Comparison of ENCODE assay signal across 31 cellular contexts in genomic region chr19:435707-436412, GRCh38. TPM values are rescaled to one million over a fixed set of nuclear protein-coding genes. Genes with fewer than 3 reads are reported as not detected.
DNase-seq lines count a peak whose midpoint lies in the region; ATAC-seq lines count a peak whose summit lies in the region.
"Had no signal": no experiment of that assay in that cellular context is flagged by ENCODE, and none has a peak within 500 bp of the region (broad histone marks: within the 10 kb centered on the region; RNA-seq: fewer than 3 reads in every experiment).

No MANE protein-coding gene starts in this region.

- DNase-seq in left ventricle myocardium superior (no peak), cardiac septum (ENCODE audit: low spot score) (no peak), caudate nucleus (lab: John Stamatoyannopoulos, UW) (no peak), myocyte (ENCODE audit: low read depth) (peak; percentile 2), NCI-H1694 treated with DMSO at 0.1 percent for 48 hours (lab: John Stamatoyannopoulos, UW) (no peak)
- DNase-seq in activated T-helper 2 cell treated with anti-CD3 and anti-CD28 coated beads, Interferon-gamma antibody, Interleukin-2, Interleukin-4, amounts not matched to agents 10 μg/mL and 5 μg/mL and 100 μg/mL, durations not matched to agents 14 hours and 24 hours and 36 hours (ENCODE audit: low spot score): no peak
- no peak for DNase-seq in activated CD8-positive, alpha-beta memory T cell treated with anti-CD3 and anti-CD28 coated beads for 24 hours
- DNase-seq: activated CD4-positive, alpha-beta memory T cell treated with anti-CD3 and anti-CD28 coated beads for 36 hours; activated CD8-positive, alpha-beta memory T cell treated with anti-CD3 and anti-CD28 coated beads, Interleukin-2, amount 50 U/mL, for 48 hours; BE2C; central memory CD4-positive, alpha-beta T cell; GF-D8; H9; hippocampal formation; mesendoderm; naive thymus-derived CD4-positive, alpha-beta T cell; NCI-H526; occipital lobe; small intestine; stimulated activated CD8-positive, alpha-beta memory T cell treated with anti-CD3 and anti-CD28 coated beads, Interleukin-4, amount 100 ng/mL, for 48 hours; stimulated activated naive CD8-positive, alpha-beta T cell treated with anti-CD3 and anti-CD28 coated beads, Interleukin-15, amount 100 ng/mL, for 72 hours; T-helper 1 cell; tibial artery had no signal

- no peak overlapping the region for H3K27ac Mint-ChIP-seq in activated T-helper 2 cell treated with anti-CD3 and anti-CD28 coated beads, Interferon-gamma antibody, Interleukin-2, Interleukin-4, amounts not matched to agents 10 μg/mL and 5 μg/mL and 100 μg/mL, durations not matched to agents 14 hours and 24 hours and 36 hours
- H3K27ac Mint-ChIP-seq: activated CD4-positive, alpha-beta memory T cell treated with anti-CD3 and anti-CD28 coated beads for 36 hours; activated naive CD4-positive, alpha-beta T cell treated with anti-CD3 and anti-CD28 coated beads, Interleukin-2, amount 50 U/mL, for 72 hours; activated T-helper 17 cell treated with anti-CD3 and anti-CD28 coated beads, Interleukin-2, amount 50 U/mL, for 72 hours; dendritic cell treated with granulocyte-macrophage colony-stimulating factor and Interleukin-4, amounts not matched to agents 40 ng/mL and 50 ng/mL, for 4 days; H9; naive thymus-derived CD4-positive, alpha-beta T cell; stimulated activated naive CD8-positive, alpha-beta T cell treated with anti-CD3 and anti-CD28 coated beads, Interleukin-15, amount 100 ng/mL, for 72 hours had no signal

- H3K9me3 Mint-ChIP-seq in activated T-helper 2 cell treated with anti-CD3 and anti-CD28 coated beads, Interferon-gamma antibody, Interleukin-2, Interleukin-4, amounts not matched to agents 10 μg/mL and 5 μg/mL and 100 μg/mL, durations not matched to agents 14 hours and 24 hours and 36 hours: peaks cover 4% of the 10 kb centered on the region
- H3K9me3 Mint-ChIP-seq: activated CD4-positive, alpha-beta memory T cell treated with anti-CD3 and anti-CD28 coated beads for 36 hours; activated T-helper 17 cell treated with anti-CD3 and anti-CD28 coated beads, Interleukin-2, amount 50 U/mL, for 72 hours had no signal

- no peaks in the 10 kb centered on the region for H3K4me1 Mint-ChIP-seq in activated T-helper 2 cell treated with anti-CD3 and anti-CD28 coated beads, Interferon-gamma antibody, Interleukin-2, Interleukin-4, amounts not matched to agents 10 μg/mL and 5 μg/mL and 100 μg/mL, durations not matched to agents 14 hours and 24 hours and 36 hours (ENCODE audit: low read depth)
- H3K4me1 Mint-ChIP-seq: activated T-helper 17 cell treated with anti-CD3 and anti-CD28 coated beads, Interleukin-2, amount 50 U/mL, for 72 hours had no signal

- no peaks in the 10 kb centered on the region for H3K27me3 Mint-ChIP-seq in activated T-helper 2 cell treated with anti-CD3 and anti-CD28 coated beads, Interferon-gamma antibody, Interleukin-2, Interleukin-4, amounts not matched to agents 10 μg/mL and 5 μg/mL and 100 μg/mL, durations not matched to agents 14 hours and 24 hours and 36 hours (ENCODE audit: low read depth)

- H3K27ac ChIP-seq in caudate nucleus (ENCODE audit: low read depth, low read length): peak overlapping the region; percentile 40
- H3K27ac ChIP-seq: ascending aorta, gastroesophageal sphincter, left lung, tibial artery had no signal

- intact Hi-C loops in left ventricle myocardium superior (cut with micrococcal nuclease) (no loop called here), cardiac septum (cut with DNase I) (no loop called here)
- intact Hi-C loops in activated T-helper 2 cell treated with anti-CD3 and anti-CD28 coated beads, Interferon-gamma antibody, Interleukin-2, Interleukin-4, amounts not matched to agents 10 μg/mL and 5 μg/mL and 100 μg/mL, durations not matched to agents 14 hours and 24 hours and 36 hours (cut with micrococcal nuclease): no loop called here

- no peaks in the 10 kb centered on the region for H3K36me3 Mint-ChIP-seq in activated T-helper 2 cell treated with anti-CD3 and anti-CD28 coated beads, Interferon-gamma antibody, Interleukin-2, Interleukin-4, amounts not matched to agents 10 μg/mL and 5 μg/mL and 100 μg/mL, durations not matched to agents 14 hours and 24 hours and 36 hours (ENCODE audit: low read depth)
- H3K36me3 Mint-ChIP-seq: activated CD4-positive, alpha-beta memory T cell treated with anti-CD3 and anti-CD28 coated beads for 36 hours; activated naive CD4-positive, alpha-beta T cell treated with anti-CD3 and anti-CD28 coated beads, Interleukin-2, amount 50 U/mL, for 72 hours; naive thymus-derived CD4-positive, alpha-beta T cell had no signal

- peak; percentile 13 for ATAC-seq in left ventricle myocardium superior
- no peak for ATAC-seq in HG02759 (IDR thresholded peaks at IDR 0.05; ENCODE audit: unreplicated experiment)
- ATAC-seq: activated CD4-positive, CD25-positive, alpha-beta regulatory T cell treated with anti-CD3 and anti-CD28 coated beads, Interleukin-2, amount 50 U/mL, for 24 hours; activated naive CD4-positive, alpha-beta T cell treated with anti-CD3 and anti-CD28 coated beads, Interleukin-2, amount 50 U/mL, for 72 hours; activated T-helper 17 cell treated with anti-CD3 and anti-CD28 coated beads, Interleukin-2, amount 50 U/mL, for 72 hours; gastroesophageal sphincter; left lung; naive thymus-derived CD4-positive, alpha-beta T cell; stimulated activated naive CD8-positive, alpha-beta T cell treated with anti-CD3 and anti-CD28 coated beads, Interleukin-15, amount 100 ng/mL, for 72 hours had no signal

- no peak overlapping the region for H3K4me3 Mint-ChIP-seq in activated T-helper 2 cell treated with anti-CD3 and anti-CD28 coated beads, Interferon-gamma antibody, Interleukin-2, Interleukin-4, amounts not matched to agents 10 μg/mL and 5 μg/mL and 100 μg/mL, durations not matched to agents 14 hours and 24 hours and 36 hours (ENCODE audit: low read depth)
- H3K4me3 Mint-ChIP-seq: activated CD4-positive, alpha-beta memory T cell treated with anti-CD3 and anti-CD28 coated beads for 36 hours; activated T-helper 17 cell treated with anti-CD3 and anti-CD28 coated beads, Interleukin-2, amount 50 U/mL, for 72 hours; dendritic cell treated with granulocyte-macrophage colony-stimulating factor and Interleukin-4, amounts not matched to agents 40 ng/mL and 50 ng/mL, for 4 days; H9; naive thymus-derived CD4-positive, alpha-beta T cell; stimulated activated naive CD8-positive, alpha-beta T cell treated with anti-CD3 and anti-CD28 coated beads, Interleukin-15, amount 100 ng/mL, for 72 hours had no signal

RNA-seq across cellular contexts. Expression of gene SHC2, which starts 25.0 kb away (rescaled TPM):
- total RNA-seq in left ventricle myocardium superior (11.0 TPM), cardiac septum (16.8 TPM), myocyte (4.4 and 7.9 TPM in 2 replicates)
- 18.2 TPM for polyA plus RNA-seq in myocyte (2012)
- total RNA-seq in activated T-helper 2 cell treated with anti-CD3 and anti-CD28 coated beads, Interferon-gamma antibody, Interleukin-2, Interleukin-4, amounts not matched to agents 10 μg/mL and 5 μg/mL and 100 μg/mL, durations not matched to agents 14 hours and 24 hours and 36 hours: not detected in 2 replicates
- total RNA-seq: activated naive CD4-positive, alpha-beta T cell treated with anti-CD3 and anti-CD28 coated beads, Interleukin-2, amount 50 U/mL, for 72 hours had no signal
- polyA plus RNA-seq: naive thymus-derived CD4-positive, alpha-beta T cell had no signal

RNA-seq across cellular contexts. Expression of gene C2CD4C, which starts 26.9 kb away (rescaled TPM):
- 1.3 TPM for total RNA-seq in left ventricle myocardium superior
- total RNA-seq in cardiac septum: 2.7 TPM
- total RNA-seq in myocyte: 0.11 and 0.16 TPM in 2 replicates
- 0.34 TPM for polyA plus RNA-seq in myocyte (2012)
- 0.14 and 0.23 TPM in 2 replicates for total RNA-seq in activated T-helper 2 cell treated with anti-CD3 and anti-CD28 coated beads, Interferon-gamma antibody, Interleukin-2, Interleukin-4, amounts not matched to agents 10 μg/mL and 5 μg/mL and 100 μg/mL, durations not matched to agents 14 hours and 24 hours and 36 hours
- total RNA-seq: naive thymus-derived CD4-positive, alpha-beta T cell had no signal
- polyA plus RNA-seq: naive thymus-derived CD4-positive, alpha-beta T cell had no signal
